In genomic region chr11:130499828-130500227, GRCh38 we compare ENCODE assay signal across 1 cellular context.
TF ChIP-seq lines count a peak whose summit lies in the region.

No MANE protein-coding gene starts in this region.

TF ChIP-seq in IMR-90, 13 proteins besides CTCF, POLR2A, EP300 and RAD21 (continued from another document):
- TF ChIP-seq ELK1 (IDR thresholded peaks at IDR 0.05; ENCODE audit: borderline replicate concordance, low read depth, low read length), result no peak
- TF ChIP-seq CHD1 (IDR thresholded peaks at IDR 0.05; ENCODE audit: low read depth, low read length), result no peak
- no peak for TF ChIP-seq RCOR1 (IDR thresholded peaks at IDR 0.05; ENCODE audit: insufficient replicate concordance, low read length)
- no peak for TF ChIP-seq RFX5 (IDR thresholded peaks at IDR 0.05; ENCODE audit: low read depth, low read length)
- TF ChIP-seq MXI1 (IDR thresholded peaks at IDR 0.05; ENCODE audit: borderline replicate concordance, low read depth, low read length), result no peak
- TF ChIP-seq FOS (IDR thresholded peaks at IDR 0.05; ENCODE audit: low read depth, low read length), result no peak
- TF ChIP-seq MAFK (IDR thresholded peaks at IDR 0.05; ENCODE audit: low read depth, low read length), result no peak
